In genomic region chr7:100966542-100967291, GRCh38 we compare ENCODE assay signal across 1 cellular context.
TF ChIP-seq lines count a peak whose summit lies in the region.

No MANE protein-coding gene starts in this region.

TF ChIP-seq in GM12878, 131 proteins besides CTCF, POLR2A, EP300 and RAD21:
- TF ChIP-seq PAX8 (IDR thresholded peaks at IDR 0.05): no peak
- 0 out of 2 replicates have a peak, but pooled peaks have one; percentile 3 for TF ChIP-seq ZNF24 (IDR thresholded peaks at IDR 0.05)
- 0 out of 2 replicates have a peak, but pooled peaks have one; percentile 36 for TF ChIP-seq GATAD2B (conservative IDR thresholded peaks at IDR 0.05; ENCODE audit: low read depth)
- no peak for TF ChIP-seq ZBED1 (IDR thresholded peaks at IDR 0.05; ENCODE audit: borderline replicate concordance)
- no peak for TF ChIP-seq STAT1 (conservative IDR thresholded peaks at IDR 0.05)
- TF ChIP-seq SPI1 (IDR thresholded peaks at IDR 0.05; ENCODE audit: borderline replicate concordance, insufficient read depth, low read depth, low read length): peak; percentile 24; the same call in 1 of the 2 replicates
- peak; percentile 3; the same call in 1 of the 2 replicates for TF ChIP-seq SMARCA5 (IDR thresholded peaks at IDR 0.05)
- peak; percentile 18 for TF ChIP-seq SUZ12 (IDR thresholded peaks at IDR 0.05; ENCODE audit: unreplicated experiment)
